ENCODE assay signal across 8 cellular contexts in genomic region chr6:153002613-153003293, GRCh38. TPM values are rescaled to one million over a fixed set of nuclear protein-coding genes. Genes with fewer than 3 reads are reported as not detected.
DNase-seq lines count a peak whose midpoint lies in the region; ATAC-seq and TF ChIP-seq lines count a peak whose summit lies in the region.

Gene MTRF1L (minus strand): TSS chr6:153002709. CDS start chr6:153002685, 24 bp downstream.

- TF ChIP-seq CTCF in ovary (IDR thresholded peaks at IDR 0.05) (no peak), thyroid gland (IDR thresholded peaks at IDR 0.05) (peak in 1 of 6 experiments; percentile 1)

- H3K9me3 ChIP-seq in ovary: no peaks in the 10 kb centered on the region
- no peaks in the 10 kb centered on the region for H3K9me3 ChIP-seq in thyroid gland

- peak; percentile 78 for TF ChIP-seq EP300 in ovary (IDR thresholded peaks at IDR 0.05)

- H3K4me3 ChIP-seq in ovary (peak within 1 kb of the TSS; percentile 59), thyroid gland (replicated peaks in 1 of 3) (peak within 1 kb of the TSS; percentile 59 to 88 (median 61))

- H3K27me3 ChIP-seq in ovary: no peaks in the 10 kb centered on the region
- H3K27me3 ChIP-seq in thyroid gland: no peaks in the 10 kb centered on the region

- WGBS in ovary, 3 donors: 0 to 1% (median 0%) methylated on average over 44 to 48 of the region's 48 CpGs
- WGBS in thyroid gland, 2 donors: 0% methylated on average over 27 to 34 of the region's 48 CpGs

- H3K36me3 ChIP-seq in ovary: no peaks in the 10 kb centered on the region
- H3K36me3 ChIP-seq in thyroid gland: no peaks in the 10 kb centered on the region

- DNase-seq in NCI-H1105 treated with DMSO at 0.1 percent for 48 hours (lab: John Stamatoyannopoulos, UW) (peak; percentile 96), SW 1271 (lab: John Stamatoyannopoulos, UW) (peak; percentile 95 to 96), Right ventricle myocardium inferior (ENCODE audit: missing footprints) (peak; percentile 97), ovary (peak; percentile 92 to 96 (median 94)), thyroid gland (peak; percentile 95)
- DNase-seq in activated naive CD8-positive, alpha-beta T cell treated with anti-CD3 and anti-CD28 coated beads, Interleukin-2, amount 50 U/mL, for 16 hours (ENCODE audit: low read depth, low spot score): peak; percentile 76

- peak; percentile 97 for ATAC-seq in HG02642 (IDR thresholded peaks at IDR 0.05; ENCODE audit: poor library complexity, unreplicated experiment)
- peak; percentile 100 for ATAC-seq in Right ventricle myocardium inferior

- intact Hi-C loops in Right ventricle myocardium inferior (cut with DNase I): loop anchor here (2.0 kb wide), 1 partner anchor 20 kb away; the partner anchor contains the start of gene FBXO5
- intact Hi-C loops in ovary (cut with DNase I): loop anchor here in 1 of 4 donors (2.0 kb wide), 1 partner anchor 20 kb away; the partner anchor contains the start of gene FBXO5
- intact Hi-C loops in thyroid gland (cut with DNase I): no loop called here

- peak within 1 kb of the TSS; percentile 68 to 76 for H3K27ac ChIP-seq in ovary
- peak within 1 kb of the TSS; percentile 71 to 81 (median 72) for H3K27ac ChIP-seq in thyroid gland

- TF ChIP-seq POLR2A in GM10847 (IDR thresholded peaks at IDR 0.05; ENCODE audit: extremely low read depth, insufficient read length) (peak; percentile 15), ovary (IDR thresholded peaks at IDR 0.05) (peak; percentile 72), thyroid gland (IDR thresholded peaks at IDR 0.05) (peak in 1 of 2 donors; percentile 73)

- H3K4me1 ChIP-seq in ovary (ENCODE audit: insufficient read depth) (peaks cover 7% of the 10 kb centered on the region), thyroid gland (peaks cover 11 to 12% of the 10 kb centered on the region in 2 donors)

RNA-seq across cellular contexts. Expression of gene MTRF1L, which starts in this region (rescaled TPM):
- total RNA-seq in Right ventricle myocardium inferior (30.8 TPM), ovary (10 to 100 TPM in 5 of 7 donors, 1 to 10 TPM in 2; 8.4 to 18.1 (median 16.2) TPM), thyroid gland (10 to 100 TPM; 15.7 to 23.8 (median 17.6) TPM)
- 10 to 100 TPM in 1 of 2 donors, 1 to 10 TPM in 1; 8.8 to 15.6 TPM for polyA plus RNA-seq in ovary

Comparison
In these comparisons a context has a peak if more than half of its experiments do, and no peak if none do; other contexts are left out.
1. Peak in every context shown above with its lines: DNase-seq, ATAC-seq, H3K4me3 ChIP-seq and H3K27ac ChIP-seq.